ENCODE assay signal across 1 cellular context in genomic region chr7:117019786-117020604, GRCh38.
TF ChIP-seq lines count a peak whose summit lies in the region.

No MANE protein-coding gene starts in this region.

TF ChIP-seq in K562, 482 proteins besides CTCF, POLR2A, EP300 and RAD21 (continued from another document and continues in another):
- no peak for TF ChIP-seq HMGXB4 (CRISPR knock-in tag; IDR thresholded peaks at IDR 0.05)
- TF ChIP-seq RAD51 (IDR thresholded peaks at IDR 0.05; ENCODE audit: borderline replicate concordance, low read depth): no peak
- no peak for TF ChIP-seq MBD1 (CRISPR knock-in tag; IDR thresholded peaks at IDR 0.05)
- peak; percentile 97 for TF ChIP-seq ATF3 (IDR thresholded peaks at IDR 0.05)
- no peak for TF ChIP-seq ATF3 (CRISPR knock-in tag; conservative IDR thresholded peaks at IDR 0.05)
- no peak for TF ChIP-seq ZNF280B (CRISPR knock-in tag; IDR thresholded peaks at IDR 0.05)
- TF ChIP-seq TFAM (CRISPR knock-in tag; conservative IDR thresholded peaks at IDR 0.05): no peak
- TF ChIP-seq ELF4 (CRISPR knock-in tag; IDR thresholded peaks at IDR 0.05): no peak
- no peak for TF ChIP-seq PPARD (CRISPR knock-in tag; IDR thresholded peaks at IDR 0.05)
- TF ChIP-seq U2AF2 (optimal IDR thresholded peaks at IDR 0.05; ENCODE audit: low read depth, low read length): no peak
- TF ChIP-seq RFX5 (IDR thresholded peaks at IDR 0.05; ENCODE audit: low read depth, low read length): no peak
- TF ChIP-seq SP1 (CRISPR knock-in tag; IDR thresholded peaks at IDR 0.05): 0 out of 2 replicates have a peak, but pooled peaks have one; percentile 18
- TF ChIP-seq ZBTB7A (IDR thresholded peaks at IDR 0.05; ENCODE audit: borderline replicate concordance, control insufficient read depth, low read depth, low read length): no peak
- TF ChIP-seq FOSL1 (tag; conservative IDR thresholded peaks at IDR 0.05): peak; percentile 24; the same call in 1 of the 2 replicates
- TF ChIP-seq MTA1 (IDR thresholded peaks at IDR 0.05; ENCODE audit: borderline replicate concordance): peak; percentile 61; the same call in 1 of the 2 replicates
- TF ChIP-seq NFYB (IDR thresholded peaks at IDR 0.05; ENCODE audit: extremely low read depth, insufficient read length): no peak
- 0 out of 2 replicates have a peak, but pooled peaks have one; percentile 54 for TF ChIP-seq JUNB (CRISPR knock-in tag; conservative IDR thresholded peaks at IDR 0.05)
- no peak for TF ChIP-seq CBX1 (IDR thresholded peaks at IDR 0.05; ENCODE audit: low read depth)
- TF ChIP-seq THRB (CRISPR knock-in tag; conservative IDR thresholded peaks at IDR 0.05): no peak
- TF ChIP-seq MECOM (CRISPR knock-in tag; IDR thresholded peaks at IDR 0.05): peak; percentile 56; the same call in 1 of the 2 replicates
- peak; percentile 95 for TF ChIP-seq JUND (IDR thresholded peaks at IDR 0.05; ENCODE audit: borderline replicate concordance, low read depth, low read length)
- TF ChIP-seq JUND (tag; IDR thresholded peaks at IDR 0.05; ENCODE audit: borderline replicate concordance, low read depth, low read length): peak; percentile 96
- peak in 1 of 2 experiments; percentile 16 for TF ChIP-seq NCOA2 (IDR thresholded peaks at IDR 0.05; ENCODE audit: partially characterized antibody in 2 of 2)
- peak; percentile 85 to 86 for TF ChIP-seq NRF1 (conservative IDR thresholded peaks at IDR 0.05 in 1 of 2, IDR thresholded peaks at IDR 0.05 in 1 of 2)
- TF ChIP-seq HDAC6 (IDR thresholded peaks at IDR 0.05; ENCODE audit: low read depth, low read length): no peak
- TF ChIP-seq HDGF (IDR thresholded peaks at IDR 0.05): 0 out of 2 replicates have a peak, but pooled peaks have one; percentile 89
- TF ChIP-seq TARDBP (IDR thresholded peaks at IDR 0.05): peak; percentile 65; the same call in 1 of the 2 replicates
- TF ChIP-seq ZNF143 (CRISPR knock-in tag; IDR thresholded peaks at IDR 0.05): no peak
- peak; percentile 98 for TF ChIP-seq SOX6 (IDR thresholded peaks at IDR 0.05)
- peak; percentile 97 for TF ChIP-seq CREM (IDR thresholded peaks at IDR 0.05; ENCODE audit: low read depth)
- no peak for TF ChIP-seq KAT8 (IDR thresholded peaks at IDR 0.05; ENCODE audit: low read depth)
- TF ChIP-seq KDM2B (CRISPR knock-in tag; IDR thresholded peaks at IDR 0.05): peak; percentile 42; the same call in 1 of the 2 replicates
- TF ChIP-seq SRSF7 (optimal IDR thresholded peaks at IDR 0.05; ENCODE audit: low read depth, low read length): no peak
- TF ChIP-seq SAFB2 (IDR thresholded peaks at IDR 0.05; ENCODE audit: borderline replicate concordance, low read depth, low read length, severe bottlenecking): no peak
- no peak for TF ChIP-seq E2F3 (CRISPR knock-in tag; IDR thresholded peaks at IDR 0.05)
- TF ChIP-seq CHD1 (IDR thresholded peaks at IDR 0.05; ENCODE audit: low read length): no peak
- TF ChIP-seq CREB1 (IDR thresholded peaks at IDR 0.05): peak; percentile 88
- peak; percentile 83 for TF ChIP-seq CREB1 (CRISPR knock-in tag; IDR thresholded peaks at IDR 0.05)
- no peak for TF ChIP-seq ZNF79 (CRISPR knock-in tag; IDR thresholded peaks at IDR 0.05; ENCODE audit: low read depth)
- peak; percentile 64 for TF ChIP-seq CXXC5 (CRISPR knock-in tag; IDR thresholded peaks at IDR 0.05)
- peak; percentile 55 for TF ChIP-seq HNRNPLL (IDR thresholded peaks at IDR 0.05; ENCODE audit: low read depth, low read length, poor library complexity, severe bottlenecking)
- peak; percentile 46; the same call in 1 of the 2 replicates for TF ChIP-seq PML (IDR thresholded peaks at IDR 0.05; ENCODE audit: low read length)
- TF ChIP-seq RBM17 (IDR thresholded peaks at IDR 0.05; ENCODE audit: borderline replicate concordance, low read depth, low read length): no peak
- no peak; the same call in 1 of the 2 replicates for TF ChIP-seq CEBPG (CRISPR knock-in tag; IDR thresholded peaks at IDR 0.05)
- 0 out of 4 replicates have a peak, but pooled peaks of 1 of the 2 experiments have one; percentile 38 for TF ChIP-seq CEBPG (tag; conservative IDR thresholded peaks at IDR 0.05 in 1 of 2, IDR thresholded peaks at IDR 0.05 in 1 of 2)
- peak; percentile 49; the same call in 1 of the 2 replicates for TF ChIP-seq SMAD4 (CRISPR knock-in tag; conservative IDR thresholded peaks at IDR 0.05)
- TF ChIP-seq SRF (CRISPR knock-in tag; IDR thresholded peaks at IDR 0.05): no peak
- TF ChIP-seq ZNF316 (IDR thresholded peaks at IDR 0.05): no peak
- peak; percentile 29; the same call in 1 of the 2 replicates for TF ChIP-seq ARID3A (IDR thresholded peaks at IDR 0.05; ENCODE audit: borderline replicate concordance, low read depth, low read length)
- no peak for TF ChIP-seq PHB (CRISPR knock-in tag; IDR thresholded peaks at IDR 0.05)
- TF ChIP-seq GATAD2B (IDR thresholded peaks at IDR 0.05; ENCODE audit: borderline replicate concordance): 0 out of 2 replicates have a peak, but pooled peaks have one; percentile 14
- peak in 1 of 2 experiments; percentile 35 for TF ChIP-seq AFF1 (IDR thresholded peaks at IDR 0.05; ENCODE audit: low read depth in 1 of 2, partially characterized antibody in 2 of 2)
- no peak for TF ChIP-seq ZNF584 (CRISPR knock-in tag; IDR thresholded peaks at IDR 0.05; ENCODE audit: low read depth)
- peak; percentile 2; the same call in 1 of the 2 replicates for TF ChIP-seq MTA2 (IDR thresholded peaks at IDR 0.05; ENCODE audit: low read depth)
- peak in 1 of 3 experiments; percentile 30; a peak in 1 of 6 replicates for TF ChIP-seq ZBTB11 (CRISPR knock-in tag; IDR thresholded peaks at IDR 0.05)
- TF ChIP-seq ZNF589 (CRISPR knock-in tag; IDR thresholded peaks at IDR 0.05; ENCODE audit: low read depth): no peak
- TF ChIP-seq ILF3 (IDR thresholded peaks at IDR 0.05; ENCODE audit: borderline replicate concordance): no peak
